23 cellular contexts compared by ENCODE assay signal in genomic region chrX:16188687-16189086, GRCh38. TPM values are rescaled to one million over a fixed set of nuclear protein-coding genes. Genes with fewer than 3 reads are reported as not detected.
DNase-seq lines count a peak whose midpoint lies in the region; ATAC-seq, FAIRE-seq and TF ChIP-seq lines count a peak whose summit lies in the region.
"Had no signal": no experiment of that assay in that cellular context is flagged by ENCODE, and none has a peak within 500 bp of the region (broad histone marks: within the 10 kb centered on the region; RNA-seq: fewer than 3 reads in every experiment).

No MANE protein-coding gene starts in this region.

- no peaks in the 10 kb centered on the region for H3K9me3 Mint-ChIP-seq in CD8-positive, alpha-beta T cell
- H3K9me3 Mint-ChIP-seq: activated naive CD8-positive, alpha-beta T cell treated with anti-CD3 and anti-CD28 coated beads for 36 hours; CD4-positive, CD25-positive, alpha-beta regulatory T cell; stimulated activated naive CD8-positive, alpha-beta T cell treated with anti-CD3 and anti-CD28 coated beads, Interleukin-15, Interleukin-2, amounts not matched to agents 100 ng/mL and 50 ng/mL, for 24 hours had no signal

- H3K9me3 ChIP-seq in HUES6 (ENCODE audit: control insufficient read depth, insufficient read depth, low read depth, low read length): no peaks in the 10 kb centered on the region; the same call in 1 of the 2 replicates
- no peaks in the 10 kb centered on the region for H3K9me3 ChIP-seq in CD8-positive, alpha-beta T cell (ENCODE audit: low read length)
- H3K9me3 ChIP-seq: transverse colon had no signal

- POLR2A ChIA-PET in CD8-positive, alpha-beta T cell (lab: Charles Lee): no interaction called here

- H3K4me3 ChIP-seq in HUES6 (ENCODE audit: low read depth, low read length) (no peak overlapping the region), epithelial cell of esophagus (ENCODE audit: low read length) (no peak overlapping the region)
- H3K4me3 ChIP-seq in CD8-positive, alpha-beta T cell (ENCODE audit: low read depth, low read length): no peak overlapping the region
- H3K4me3 ChIP-seq: SJSA1, transverse colon had no signal

- peaks cover 2% of the 10 kb centered on the region for H3K27me3 Mint-ChIP-seq in CD8-positive, alpha-beta T cell (ENCODE audit: low read depth)
- H3K27me3 Mint-ChIP-seq: CD4-positive, CD25-positive, alpha-beta regulatory T cell; stimulated activated naive CD8-positive, alpha-beta T cell treated with anti-CD3 and anti-CD28 coated beads, Interleukin-15, Interleukin-2, amounts not matched to agents 100 ng/mL and 50 ng/mL, for 24 hours had no signal

- no peaks in the 10 kb centered on the region for H3K4me1 Mint-ChIP-seq in CD8-positive, alpha-beta T cell (ENCODE audit: low read depth)
- H3K4me1 Mint-ChIP-seq: CD4-positive, CD25-positive, alpha-beta regulatory T cell had no signal

- no peaks in the 10 kb centered on the region for H3K27me3 ChIP-seq in HUES6 (ENCODE audit: control insufficient read depth, insufficient read depth, low read length)
- H3K27me3 ChIP-seq in CD8-positive, alpha-beta T cell (ENCODE audit: insufficient read depth, low read length): no peaks in the 10 kb centered on the region
- H3K27me3 ChIP-seq: SJSA1, transverse colon had no signal

- H3K9ac ChIP-seq in HUES6 (ENCODE audit: low read length): no peak overlapping the region

- no peak overlapping the region for H3K4me3 Mint-ChIP-seq in CD8-positive, alpha-beta T cell
- H3K4me3 Mint-ChIP-seq: activated naive CD8-positive, alpha-beta T cell treated with anti-CD3 and anti-CD28 coated beads for 36 hours; CD4-positive, CD25-positive, alpha-beta regulatory T cell; stimulated activated naive CD8-positive, alpha-beta T cell treated with anti-CD3 and anti-CD28 coated beads, Interleukin-15, Interleukin-2, amounts not matched to agents 100 ng/mL and 50 ng/mL, for 24 hours had no signal

- peak overlapping the region; percentile 93; the same call in 1 of the 2 replicates for H3K27ac ChIP-seq in HUES6 (ENCODE audit: low read depth, low read length)
- H3K27ac ChIP-seq in CD8-positive, alpha-beta T cell (ENCODE audit: low read depth, low read length): no peak overlapping the region
- H3K27ac ChIP-seq: SJSA1, transverse colon had no signal

- no peaks in the 10 kb centered on the region for H3K36me3 ChIP-seq in HUES6 (ENCODE audit: control insufficient read depth, insufficient read depth, low read length)
- no peaks in the 10 kb centered on the region for H3K36me3 ChIP-seq in CD8-positive, alpha-beta T cell (ENCODE audit: insufficient read depth, low read length)
- H3K36me3 ChIP-seq: SJSA1, transverse colon had no signal

- peaks cover 63% of the 10 kb centered on the region for H3K4me1 ChIP-seq in HUES6 (ENCODE audit: control insufficient read depth, insufficient read depth, low read length)
- H3K4me1 ChIP-seq in CD8-positive, alpha-beta T cell (ENCODE audit: insufficient read depth, low read length): no peaks in the 10 kb centered on the region
- H3K4me1 ChIP-seq: transverse colon had no signal

- intact Hi-C loops in CD8-positive, alpha-beta T cell (cut with DNase I, micrococcal nuclease): no loop called here

- CTCF ChIA-PET in CD8-positive, alpha-beta T cell (lab: Charles Lee): no interaction called here

- peak; percentile 24 for DNase-seq in A172 (ENCODE audit: low spot score)
- peak; percentile 76 for DNase-seq in NCI-H345 treated with DMSO at 0.1 percent for 48 hours (lab: John Stamatoyannopoulos, UW; ENCODE audit: unreplicated experiment)
- DNase-seq in epithelial cell of esophagus (ENCODE audit: low read depth): peak; percentile 39
- no peak for DNase-seq in CD8-positive, alpha-beta T cell
- DNase-seq in NK-92 (lab: John Stamatoyannopoulos, UW; ENCODE audit: unreplicated experiment): no peak
- DNase-seq in LoVo (ENCODE audit: low spot score): no peak
- no peak for DNase-seq in GM12892 (ENCODE audit: insufficient read length)
- DNase-seq: activated CD8-positive, alpha-beta memory T cell treated with anti-CD3 and anti-CD28 coated beads for 24 hours; activated naive CD8-positive, alpha-beta T cell treated with anti-CD3 and anti-CD28 coated beads for 36 hours; CD4-positive, CD25-positive, alpha-beta regulatory T cell; DMS153; MV-4-11; NCI-H2227 treated with DMSO at 0.1 percent for 48 hours; stimulated activated CD4-positive, alpha-beta T cell treated with anti-CD3 and anti-CD28 coated beads, Interleukin-1b, Interleukin-23, amount 100 ng/mL, for 48 hours; transverse colon had no signal

- TF ChIP-seq POLR2A in GM12892 (IDR thresholded peaks at IDR 0.05; ENCODE audit: low read depth, low read length): no peak

- no peak for TF ChIP-seq CTCF in epithelial cell of esophagus (IDR thresholded peaks at IDR 0.05; ENCODE audit: insufficient read depth, low read depth, low read length, missing control alignments)
- TF ChIP-seq CTCF in CD8-positive, alpha-beta T cell (IDR thresholded peaks at IDR 0.05): no peak

- ATAC-seq in CD8-positive, alpha-beta T cell: no peak

- H3K36me3 Mint-ChIP-seq in CD8-positive, alpha-beta T cell: no peaks in the 10 kb centered on the region
- H3K36me3 Mint-ChIP-seq: activated naive CD8-positive, alpha-beta T cell treated with anti-CD3 and anti-CD28 coated beads for 36 hours; CD4-positive, CD25-positive, alpha-beta regulatory T cell had no signal

- H3K27ac Mint-ChIP-seq in CD8-positive, alpha-beta T cell: no peak overlapping the region
- H3K27ac Mint-ChIP-seq: activated naive CD8-positive, alpha-beta T cell treated with anti-CD3 and anti-CD28 coated beads for 36 hours; CD4-positive, CD25-positive, alpha-beta regulatory T cell; stimulated activated naive CD8-positive, alpha-beta T cell treated with anti-CD3 and anti-CD28 coated beads, Interleukin-15, Interleukin-2, amounts not matched to agents 100 ng/mL and 50 ng/mL, for 24 hours had no signal

- FAIRE-seq in GM12892 (lab: Jason Lieb, UNC): no peak
- FAIRE-seq: H1 had no signal

RNA-seq across cellular contexts. Expression of gene MAGEB17, which starts 21.4 kb away (rescaled TPM):
- 0.55 TPM in 1 of 2 replicates, not detected in the other for total RNA-seq in A172 (2014; rRNA removed; shearing (Covaris generic))
- total RNA-seq in CD8-positive, alpha-beta T cell: not detected
- not detected for polyA plus RNA-seq in GM12892 (2012; ENCODE audit: missing spikeins)
- total RNA-seq: activated naive CD8-positive, alpha-beta T cell treated with anti-CD3 and anti-CD28 coated beads for 36 hours; CD4-positive, CD25-positive, alpha-beta regulatory T cell; epithelial cell of proximal tubule; lower leg skin; OCI-LY7; omental fat pad had no signal
- polyA plus RNA-seq: CD4-positive, CD25-positive, alpha-beta regulatory T cell had no signal

Comparison
In these comparisons a context has a peak if more than half of its experiments do, and no peak if none do; other contexts are left out.
1. DNase-seq: peak in A172 (single experiment), NCI-H345 treated with DMSO at 0.1 percent for 48 hours (single experiment) and epithelial cell of esophagus (single experiment); none in CD8-positive, alpha-beta T cell (0 of 7), NK-92 (single experiment), LoVo (single experiment) and GM12892 (single experiment).